ENCODE assay signal across 8 cellular contexts in the genomic region with DNA sequence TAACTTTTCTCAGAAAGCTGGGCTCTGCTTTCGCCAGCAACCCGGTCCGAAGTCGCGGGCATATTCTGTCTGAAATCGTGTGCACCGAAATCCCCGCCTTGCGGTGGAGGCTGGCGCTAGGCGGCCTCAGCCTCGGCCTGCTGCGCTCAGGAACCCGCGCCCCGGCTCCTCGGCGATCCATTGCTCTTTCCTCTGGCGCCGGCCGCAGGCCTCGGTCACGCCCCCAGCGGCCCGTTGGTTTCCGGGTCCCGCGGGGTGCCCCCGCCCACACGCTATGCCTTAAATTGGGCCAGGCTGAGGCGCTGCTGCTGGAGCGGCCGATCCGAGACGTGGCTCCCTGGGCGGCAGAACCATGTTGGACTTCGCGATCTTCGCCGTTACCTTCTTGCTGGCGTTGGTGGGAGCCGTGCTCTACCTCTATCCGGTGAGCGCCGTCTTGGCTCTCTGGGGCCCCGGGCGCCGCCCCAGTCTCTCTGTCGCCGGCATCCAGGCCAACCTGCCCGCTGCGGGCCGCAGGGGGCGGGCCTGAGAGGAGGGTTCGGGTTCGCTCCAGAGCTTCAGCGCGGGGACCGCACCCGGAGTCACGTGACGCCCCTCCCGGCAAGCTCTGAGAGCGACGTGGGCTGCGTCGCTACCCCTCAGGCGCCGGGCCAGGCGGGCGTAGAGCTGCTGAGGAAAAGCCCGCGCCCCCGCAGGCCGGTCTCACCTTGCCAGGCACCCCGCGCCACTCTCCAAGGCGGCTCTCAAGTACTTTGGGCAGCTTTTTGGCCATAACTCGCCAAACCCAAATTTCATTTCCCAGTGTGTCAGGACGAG. TPM values are rescaled to one million over a fixed set of nuclear protein-coding genes. Genes with fewer than 3 reads are reported as not detected.
DNase-seq lines count a peak whose midpoint lies in the region; ATAC-seq and TF ChIP-seq lines count a peak whose summit lies in the region.

A gene with protein sequence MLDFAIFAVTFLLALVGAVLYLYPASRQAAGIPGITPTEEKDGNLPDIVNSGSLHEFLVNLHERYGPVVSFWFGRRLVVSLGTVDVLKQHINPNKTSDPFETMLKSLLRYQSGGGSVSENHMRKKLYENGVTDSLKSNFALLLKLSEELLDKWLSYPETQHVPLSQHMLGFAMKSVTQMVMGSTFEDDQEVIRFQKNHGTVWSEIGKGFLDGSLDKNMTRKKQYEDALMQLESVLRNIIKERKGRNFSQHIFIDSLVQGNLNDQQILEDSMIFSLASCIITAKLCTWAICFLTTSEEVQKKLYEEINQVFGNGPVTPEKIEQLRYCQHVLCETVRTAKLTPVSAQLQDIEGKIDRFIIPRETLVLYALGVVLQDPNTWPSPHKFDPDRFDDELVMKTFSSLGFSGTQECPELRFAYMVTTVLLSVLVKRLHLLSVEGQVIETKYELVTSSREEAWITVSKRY (plus strand): TSS at position 308 of the 816 bp plus-strand sequence. CDS start 45 bp downstream, at position 353.

- TF ChIP-seq CTCF in BE2C (IDR thresholded peaks at IDR 0.05; ENCODE audit: low read depth, low read length), result peak; percentile 41

- H3K9me3 Mint-ChIP-seq in activated CD4-positive, alpha-beta T cell treated with anti-CD3 and anti-CD28 coated beads for 36 hours (ENCODE audit: low read depth), result no peaks in the 10 kb centered on the region

- peak; percentile 84 for ATAC-seq in HG03442 (IDR thresholded peaks at IDR 0.05; ENCODE audit: unreplicated experiment)
- peak; percentile 84 for ATAC-seq in activated CD4-positive, alpha-beta T cell treated with anti-CD3 and anti-CD28 coated beads for 36 hours

- CTCF ChIA-PET in activated CD4-positive, alpha-beta T cell treated with anti-CD3 and anti-CD28 coated beads for 36 hours (lab: Charles Lee), result interaction anchor here (0.6 to 1.6 kb wide), 4 partner anchors 10 to 650 kb away, joined by 3 to 7 read pairs (median 4); no protein-coding TSS in a partner anchor

- H3K27me3 Mint-ChIP-seq in activated CD4-positive, alpha-beta T cell treated with anti-CD3 and anti-CD28 coated beads for 36 hours, result no peaks in the 10 kb centered on the region

- H3K4me1 Mint-ChIP-seq in activated CD4-positive, alpha-beta T cell treated with anti-CD3 and anti-CD28 coated beads for 36 hours, result peaks cover 30% of the 10 kb centered on the region

- H3K27ac Mint-ChIP-seq in activated CD4-positive, alpha-beta T cell treated with anti-CD3 and anti-CD28 coated beads for 36 hours, result peak within 1 kb of the TSS; percentile 100

- peak within 1 kb of the TSS; percentile 94 for H3K27ac ChIP-seq in cingulate gyrus (ENCODE audit: low read depth, low read length)
- H3K27ac ChIP-seq in layer of hippocampus (ENCODE audit: low read depth, low read length), result peak within 1 kb of the TSS; percentile 98

- peak within 1 kb of the TSS; percentile 93 for H3K4me3 Mint-ChIP-seq in activated CD4-positive, alpha-beta T cell treated with anti-CD3 and anti-CD28 coated beads for 36 hours

- intact Hi-C loops in activated CD4-positive, alpha-beta T cell treated with anti-CD3 and anti-CD28 coated beads for 36 hours (cut with DNase I, micrococcal nuclease), result loop anchor here (1.0 to 10.0 kb wide), 9 partner anchors 89 to 1458 kb away; a partner anchor contains a TSS

- H3K27me3 ChIP-seq in BE2C, result no peaks in the 10 kb centered on the region
- H3K27me3 ChIP-seq in layer of hippocampus (ENCODE audit: control insufficient read depth, insufficient read depth, low read length), result no peaks in the 10 kb centered on the region

- peaks cover 30% of the 10 kb centered on the region for H3K36me3 Mint-ChIP-seq in activated CD4-positive, alpha-beta T cell treated with anti-CD3 and anti-CD28 coated beads for 36 hours (ENCODE audit: low read depth)

- H3K36me3 ChIP-seq in BE2C, result no peaks in the 10 kb centered on the region

- H3K4me3 ChIP-seq in BE2C (ENCODE audit: low read depth, low read length), result peak within 1 kb of the TSS; percentile 75

- peak; percentile 97 for DNase-seq in BE2C
- peak; percentile 88 for DNase-seq in GM19238 (ENCODE audit: insufficient read length, low spot score)
- DNase-seq in NCI-H510A treated with DMSO at 0.1 percent for 48 hours (lab: John Stamatoyannopoulos, UW), result peak; percentile 96
- peak; percentile 99 for DNase-seq in activated CD4-positive, alpha-beta T cell treated with anti-CD3 and anti-CD28 coated beads for 36 hours
- peak; percentile 93 to 96 for DNase-seq in stimulated activated CD4-positive, alpha-beta T cell treated with anti-CD3 and anti-CD28 coated beads, Interleukin-1b, Interleukin-23, amount 100 ng/mL, for 4 hours (ENCODE audit: low read depth in 2 of 2)

- POLR2A ChIA-PET in activated CD4-positive, alpha-beta T cell treated with anti-CD3 and anti-CD28 coated beads for 36 hours (lab: Charles Lee), result interaction anchor here (0.6 to 1.7 kb wide), 5 partner anchors 224 to 577 kb away, joined by 3 to 4 read pairs (median 4); a partner anchor contains a TSS

- H3K4me1 ChIP-seq in BE2C, result no peaks in the 10 kb centered on the region; the same call in 1 of the 2 replicates

- H3K9me3 ChIP-seq in BE2C, result no peaks in the 10 kb centered on the region

RNA-seq across cellular contexts. Expression of the gene that starts here (rescaled TPM):
- polyA plus RNA-seq in BE2C (2012; ENCODE audit: insufficient read depth, insufficient read length, low read depth), result 8.9 TPM
- total RNA-seq in activated CD4-positive, alpha-beta T cell treated with anti-CD3 and anti-CD28 coated beads for 36 hours, result 10 to 100 TPM; 19.0 to 23.3 TPM

Comparison
In these comparisons a context has a peak if more than half of its experiments do, and no peak if none do; other contexts are left out.
1. Peak in every context shown above with its lines: DNase-seq, ATAC-seq, H3K4me3 ChIP-seq and H3K27ac ChIP-seq.